ENCODE assay signal across 14 cellular contexts in the genomic region with DNA sequence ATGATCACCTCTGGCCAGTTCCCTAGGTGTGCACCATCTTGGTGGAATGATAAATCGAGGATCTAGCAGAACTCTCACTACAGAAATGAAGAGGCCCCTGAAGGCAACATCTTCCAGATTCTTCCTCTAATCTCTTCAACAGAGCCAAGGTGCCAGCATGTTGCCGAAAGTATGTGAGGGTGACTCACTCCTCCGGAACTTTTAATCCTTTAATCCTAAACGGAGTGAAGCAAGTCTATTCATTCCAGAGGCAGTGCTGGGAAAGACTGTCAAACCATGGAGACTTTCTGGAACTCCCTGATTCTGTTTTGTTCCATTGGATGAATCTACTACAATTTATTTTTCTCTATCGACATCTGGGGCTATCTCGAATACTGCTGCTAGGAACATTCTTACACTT.
A peak's percentile ranks its signal among the peaks of the same experiment; 100 is the strongest.
DNase-seq lines count a peak whose midpoint lies in the region; ATAC-seq and TF ChIP-seq lines count a peak whose summit lies in the region.
"Had no signal": no experiment of that assay in that cellular context is flagged by ENCODE, and none has a peak within 500 bp of the region (broad histone marks: within the 10 kb centered on the region; RNA-seq: fewer than 3 reads in every experiment).

No MANE protein-coding gene starts in this region.

- no peaks in the 10 kb centered on the region; the same call in 1 of the 2 replicates for H3K27me3 ChIP-seq in SK-N-SH (ENCODE audit: insufficient read depth)
- no peaks in the 10 kb centered on the region for H3K27me3 ChIP-seq in gastrocnemius medialis
- H3K27me3 ChIP-seq: upper lobe of left lung had no signal

- H3K36me3 ChIP-seq in SK-N-SH (replicated peaks in 1 of 2; ENCODE audit: control insufficient read depth in 1 of 2, insufficient read depth in 2 of 2, low read length in 1 of 2), result no peaks in the 10 kb centered on the region
- no peaks in the 10 kb centered on the region for H3K36me3 ChIP-seq in gastrocnemius medialis
- H3K36me3 ChIP-seq: upper lobe of left lung had no signal

- no peak for TF ChIP-seq RAD21 in SK-N-SH (IDR thresholded peaks at IDR 0.05; ENCODE audit: low read length)

- peaks cover 11% of the 10 kb centered on the region for H3F3A ChIP-seq in SK-N-SH (replicated peaks; ENCODE audit: insufficient read depth)

- H3K9me2 ChIP-seq in SK-N-SH, result no peaks in the 10 kb centered on the region

- TF ChIP-seq POLR2A in gastrocnemius medialis (IDR thresholded peaks at IDR 0.05), result no peak

- POLR2A ChIA-PET in SK-N-SH (lab: Yijun Ruan, JAX), result no interaction called here

- TF ChIP-seq CTCF in SK-N-SH (IDR thresholded peaks at IDR 0.05) (no peak), fibroblast of mammary gland (conservative IDR thresholded peaks at IDR 0.05; ENCODE audit: control insufficient read depth, insufficient read depth, low read depth, low read length) (no peak), gastrocnemius medialis (IDR thresholded peaks at IDR 0.05 in 4 of 5, conservative IDR thresholded peaks at IDR 0.05 in 1 of 5) (no peak)

- in situ Hi-C loops in gastrocnemius medialis (cut with MboI; ENCODE audit: low sequenced_read_pairs in 4 of 4), result loop anchor here in 3 of 4 donors (10.0 to 25.0 kb wide), 2 partner anchors 158 to 160 kb away; no protein-coding TSS in a partner anchor

- TF ChIP-seq EP300 in SK-N-SH (IDR thresholded peaks at IDR 0.05; ENCODE audit: borderline replicate concordance in 1 of 2, low read depth in 1 of 2, low read length in 1 of 2), result no peak

- H2AFZ ChIP-seq in SK-N-SH (ENCODE audit: low read depth), result no peak overlapping the region

- H3K4me3 ChIP-seq in SK-N-SH (ENCODE audit: low read depth in 2 of 2, low read length in 1 of 2), result no peak overlapping the region
- H3K4me3 ChIP-seq in fibroblast of mammary gland (ENCODE audit: control insufficient read depth, low read depth, low read length), result no peak overlapping the region
- H3K4me3 ChIP-seq in gastrocnemius medialis, result no peak overlapping the region
- H3K4me3 ChIP-seq: upper lobe of left lung had no signal

- WGBS in SK-N-SH (ENCODE audit: low lambda C conversion rate), result 34% methylated on average over 6 of the region's 6 CpGs

- H3K79me2 ChIP-seq in SK-N-SH (ENCODE audit: insufficient read depth), result no peaks in the 10 kb centered on the region

- H3K27ac ChIP-seq in SK-N-SH (ENCODE audit: low read depth in 2 of 2, low read length in 1 of 2), result no peak overlapping the region
- no peak overlapping the region for H3K27ac ChIP-seq in gastrocnemius medialis
- H3K27ac ChIP-seq: 22Rv1, upper lobe of left lung had no signal

- intact Hi-C loops in gastrocnemius medialis (cut with DNase I; ENCODE audit: low total_unique reads), result loop anchor here (10.0 kb wide), 1 partner anchor 190 kb away; the partner anchor contains the start of gene EIF2S3

- H3K9me3 ChIP-seq in SK-N-SH (no peaks in the 10 kb centered on the region), gastrocnemius medialis (no peaks in the 10 kb centered on the region)
- H3K9me3 ChIP-seq: upper lobe of left lung had no signal

- CTCF ChIA-PET in SK-N-SH (lab: Yijun Ruan, JAX), result interaction anchor here (1.8 to 2.0 kb wide), 2 partner anchors 14 to 163 kb away, joined by 4 to 6 read pairs; no protein-coding TSS in a partner anchor

- no peak overlapping the region for H3K4me2 ChIP-seq in SK-N-SH

- peak; percentile 14 for DNase-seq in DMS 273 (lab: John Stamatoyannopoulos, UW; ENCODE audit: unreplicated experiment)
- DNase-seq in DMS 273 treated with DMSO at 0.1 percent for 48 hours (lab: John Stamatoyannopoulos, UW), result no peak
- DNase-seq in SK-N-SH, result no peak
- DNase-seq in fibroblast of mammary gland (ENCODE audit: low read depth), result peak; percentile 71
- DNase-seq in gastrocnemius medialis, result no peak
- DNase-seq in T-helper 2 cell, result no peak
- DNase-seq: anterior cingulate cortex, GF-D8, GOT3, posterior cingulate gyrus, upper lobe of left lung had no signal

- H4K20me1 ChIP-seq in SK-N-SH (ENCODE audit: insufficient read depth), result no peaks in the 10 kb centered on the region

- H3K4me1 ChIP-seq in SK-N-SH (ENCODE audit: control insufficient read depth in 1 of 2, insufficient read depth in 2 of 2, low read depth in 1 of 2, low read length in 1 of 2) (peaks cover 0 to 13% of the 10 kb centered on the region in 2 experiments; a peak in 1 of 4 replicates), gastrocnemius medialis (peaks cover 0 to 4% of the 10 kb centered on the region in 2 donors)
- H3K4me1 ChIP-seq: upper lobe of left lung had no signal

- ATAC-seq in gastrocnemius medialis, result peak; percentile 49 to 68
- ATAC-seq in GM19023 (IDR thresholded peaks at IDR 0.05; ENCODE audit: unreplicated experiment), result no peak
- ATAC-seq in GM18861 (IDR thresholded peaks at IDR 0.05; ENCODE audit: unreplicated experiment), result no peak

- no peak overlapping the region for H3K9ac ChIP-seq in SK-N-SH

TF ChIP-seq in SK-N-SH, 30 proteins besides CTCF, POLR2A, EP300 and RAD21:
- no peak for TF ChIP-seq SMC3 (IDR thresholded peaks at IDR 0.05; ENCODE audit: low read depth, low read length)
- peak; percentile 64 for TF ChIP-seq JUND (IDR thresholded peaks at IDR 0.05)
- peak; percentile 73 for TF ChIP-seq FOSL2 (IDR thresholded peaks at IDR 0.05; ENCODE audit: borderline replicate concordance, low read depth)
- no peak for TF ChIP-seq CHD2 (IDR thresholded peaks at IDR 0.05; ENCODE audit: low read length, partially characterized antibody)

Comparison
In these comparisons a context has a peak if more than half of its experiments do, and no peak if none do; other contexts are left out.
1. DNase-seq: peak in DMS 273 (single experiment) and fibroblast of mammary gland (single experiment); none in DMS 273 treated with DMSO at 0.1 percent for 48 hours (single experiment), SK-N-SH (single experiment), gastrocnemius medialis (0 of 2) and T-helper 2 cell (0 of 5).
2. ATAC-seq: peak in gastrocnemius medialis (2 of 2); none in GM19023 (single experiment) and GM18861 (single experiment).